ENCODE assay signal across 22 cellular contexts in the genomic region with DNA sequence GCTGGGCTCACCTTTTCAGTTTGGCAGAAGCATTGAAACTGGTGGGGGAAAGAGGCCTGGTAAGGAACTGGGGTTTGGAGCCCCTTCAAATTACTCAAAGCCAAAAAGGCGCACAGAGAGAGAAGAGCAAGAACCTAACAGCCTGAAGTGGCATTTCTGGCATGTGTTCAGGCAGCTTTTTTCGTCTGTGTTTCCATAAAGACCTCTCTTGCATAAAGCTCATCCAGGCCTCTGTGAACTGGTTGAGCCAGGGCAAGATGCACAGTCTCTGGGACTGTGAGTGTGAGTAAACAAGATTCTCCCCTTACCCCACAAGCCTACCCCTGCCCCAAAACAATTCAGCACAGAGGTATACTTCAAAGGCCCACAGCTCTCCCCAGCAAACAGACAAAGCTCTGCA.
A peak's percentile ranks its signal among the peaks of the same experiment; 100 is the strongest.
DNase-seq lines count a peak whose midpoint lies in the region; ATAC-seq and TF ChIP-seq lines count a peak whose summit lies in the region.
"Had no signal": no experiment of that assay in that cellular context is flagged by ENCODE, and none has a peak within 500 bp of the region (broad histone marks: within the 10 kb centered on the region; RNA-seq: fewer than 3 reads in every experiment).

No MANE protein-coding gene starts in this region.

- TF ChIP-seq CTCF in RWPE2 (IDR thresholded peaks at IDR 0.05; ENCODE audit: poor library complexity, severe bottlenecking) (no peak), nephron (IDR thresholded peaks at IDR 0.05; ENCODE audit: unreplicated experiment in 3 of 3) (no peak)

- H3K9ac ChIP-seq in BLaER1: no peak overlapping the region
- H3K9ac ChIP-seq: KMS-11 had no signal

- H3K9me3 ChIP-seq in BLaER1 (no peaks in the 10 kb centered on the region), RWPE2 (ENCODE audit: severe bottlenecking) (no peaks in the 10 kb centered on the region)
- H3K9me3 ChIP-seq: Peyer's patch had no signal

- peaks cover 52% of the 10 kb centered on the region for H3K4me1 ChIP-seq in BLaER1
- peaks cover 24% of the 10 kb centered on the region for H3K4me1 ChIP-seq in RWPE2 (ENCODE audit: insufficient read depth, poor library complexity, severe bottlenecking)
- H3K4me1 ChIP-seq: Peyer's patch had no signal

- no peak overlapping the region for H3K4me3 ChIP-seq in BLaER1
- no peak overlapping the region for H3K4me3 ChIP-seq in RWPE2 (ENCODE audit: severe bottlenecking)
- H3K4me3 ChIP-seq: Peyer's patch, SK-N-MC had no signal

- no peak overlapping the region for H3K4me3 Mint-ChIP-seq in nephron
- H3K4me3 Mint-ChIP-seq: CD8-positive, alpha-beta memory T cell; HFFc6 had no signal

- peaks cover 9% of the 10 kb centered on the region for H3K27me3 ChIP-seq in BLaER1
- H3K27me3 ChIP-seq in RWPE2 (ENCODE audit: insufficient read depth, poor library complexity, severe bottlenecking): no peaks in the 10 kb centered on the region
- H3K27me3 ChIP-seq: Peyer's patch had no signal

- peak overlapping the region; percentile 73 to 94 (median 77) for H3K27ac Mint-ChIP-seq in nephron
- H3K27ac Mint-ChIP-seq: CD8-positive, alpha-beta memory T cell; HFFc6 had no signal

- H3K36me3 Mint-ChIP-seq in nephron (ENCODE audit: low read depth): no peaks in the 10 kb centered on the region
- H3K36me3 Mint-ChIP-seq: CD8-positive, alpha-beta memory T cell had no signal

- H3K9me3 Mint-ChIP-seq in nephron: no peaks in the 10 kb centered on the region
- H3K9me3 Mint-ChIP-seq: CD8-positive, alpha-beta memory T cell; HFFc6 had no signal

- H3K27ac ChIP-seq in BLaER1 (no peak overlapping the region), RWPE2 (ENCODE audit: poor library complexity, severe bottlenecking) (peak overlapping the region; percentile 68)
- H3K27ac ChIP-seq: KMS-11, Peyer's patch, SK-N-MC had no signal

- H3K36me3 ChIP-seq in BLaER1: no peaks in the 10 kb centered on the region
- no peaks in the 10 kb centered on the region for H3K36me3 ChIP-seq in RWPE2 (ENCODE audit: low read depth)
- H3K36me3 ChIP-seq: Peyer's patch had no signal

- ATAC-seq in RWPE2 (ENCODE audit: low read depth): no peak
- ATAC-seq in GM21528 (IDR thresholded peaks at IDR 0.05; ENCODE audit: low FRiP score, unreplicated experiment): no peak
- no peak for ATAC-seq in GM18520 (IDR thresholded peaks at IDR 0.05; ENCODE audit: unreplicated experiment)
- ATAC-seq: Right ventricle myocardium inferior had no signal

- peaks cover 48% of the 10 kb centered on the region for H3K27me3 Mint-ChIP-seq in nephron (ENCODE audit: low read depth)

- DNase-seq in RWPE2 (ENCODE audit: low spot score): no peak
- DNase-seq in islet precursor cell: peak; percentile 67
- DNase-seq in NCI-H82 (lab: John Stamatoyannopoulos, UW): no peak
- DNase-seq in anterior cingulate cortex (lab: John Stamatoyannopoulos, UW): no peak
- DNase-seq: CD8-positive, alpha-beta memory T cell; DMS79 treated with DMSO at 0.1 percent for 48 hours; H7; HFFc6; NCI-H1048; NCI-H1436; NCI-H2029 treated with DMSO at 0.1 percent for 48 hours; NCI-H2171 treated with DMSO at 0.1 percent for 48 hours; NCI-H446; NCI-H69; Peyer's patch had no signal

- peaks cover 41% of the 10 kb centered on the region for H3K4me1 Mint-ChIP-seq in nephron

- H4K20me1 ChIP-seq in BLaER1: no peaks in the 10 kb centered on the region

- H3K4me2 ChIP-seq in BLaER1: peak overlapping the region; percentile 84; the same call in 1 of the 2 replicates
- H3K4me2 ChIP-seq: KMS-11 had no signal
